ENCODE assay signal across 6 cellular contexts in the genomic region with DNA sequence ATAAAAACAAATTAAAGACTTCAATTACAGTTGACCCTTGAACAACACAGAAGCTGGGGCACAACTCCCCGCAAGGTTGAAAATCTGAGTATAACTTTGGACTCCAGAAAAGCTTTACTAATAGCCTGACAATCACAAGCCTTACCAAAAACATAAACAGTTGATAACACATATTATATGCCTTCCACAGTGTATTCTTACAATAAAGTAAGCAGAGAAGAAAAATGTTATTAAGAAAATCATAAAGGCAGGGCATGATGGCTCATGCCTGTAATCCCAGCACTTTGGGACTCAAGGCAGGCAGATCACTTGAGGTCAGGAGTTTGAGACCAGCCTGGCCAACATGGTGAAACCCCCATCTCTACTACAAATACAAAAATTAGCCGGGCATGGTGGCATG. TPM values are rescaled to one million over a fixed set of nuclear protein-coding genes. Genes with fewer than 3 reads are reported as not detected.
DNase-seq lines count a peak whose midpoint lies in the region; ATAC-seq and TF ChIP-seq lines count a peak whose summit lies in the region.
"Not testable (repeated sequence)": the region's sequence is repeated elsewhere in the genome, so short reads cannot be mapped to it uniquely, and the experiment has no call there.

No MANE protein-coding gene starts in this region.

- not testable (repeated sequence) for H3K9me3 ChIP-seq in SK-N-MC (ENCODE audit: low read depth, low read length); endodermal cell (ENCODE audit: control insufficient read depth, low read length)

- H3K79me2 ChIP-seq in GM23338 (replicated peaks; ENCODE audit: insufficient read depth): peaks cover 97% of the 10 kb centered on the region

- peak overlapping the region; percentile 24; the same call in 1 of the 2 replicates for H3K27ac ChIP-seq in GM23338 (ENCODE audit: low read depth)
- H3K27ac ChIP-seq in SK-N-MC: peak overlapping the region; percentile 48; the same call in 1 of the 2 replicates
- H3K27ac ChIP-seq in endodermal cell (ENCODE audit: low read depth, low read length): not testable (repeated sequence)

- not testable (repeated sequence) for H3K9ac ChIP-seq in SK-N-MC (ENCODE audit: insufficient read length); endodermal cell (ENCODE audit: extremely low read depth, low read length, poor library complexity, severe bottlenecking)

- peaks cover 35% of the 10 kb centered on the region for H4K20me1 ChIP-seq in GM23338 (replicated peaks; ENCODE audit: insufficient read depth)

- H3K4me1 Mint-ChIP-seq in GM23338: peaks cover 17% of the 10 kb centered on the region
- H3K4me1 Mint-ChIP-seq in activated naive CD4-positive, alpha-beta T cell treated with anti-CD3 and anti-CD28 coated beads, Interleukin-2, amount 10 ng/mL, durations not matched to agents 7 days and 5 days; endodermal cell; mesothelial cell of epicardium; stimulated activated memory B cell treated with anti-CD40 and anti-IgM and Interleukin-4, amounts not matched to agents 10 μg/mL and 1 μg/mL and 100 μg/mL, for 72 hours: not testable (repeated sequence)

- DNase-seq in GM23338 (ENCODE audit: low spot score); SK-N-MC (ENCODE audit: low read depth, low spot score); activated naive CD4-positive, alpha-beta T cell treated with anti-CD3 and anti-CD28 coated beads, Interleukin-2, amount 10 ng/mL, durations not matched to agents 7 days and 5 days; endodermal cell; mesothelial cell of epicardium (ENCODE audit: low spot score in 2 of 2, unreplicated experiment in 2 of 2): not testable (repeated sequence)

- H3K4me3 ChIP-seq in GM23338; endodermal cell (ENCODE audit: low read length): not testable (repeated sequence)
- H3K4me3 ChIP-seq in SK-N-MC: peak overlapping the region; percentile 29

- H2AFZ ChIP-seq in GM23338: not testable (repeated sequence)

- not testable (repeated sequence) for H3K27me3 Mint-ChIP-seq in GM23338 (ENCODE audit: insufficient read depth, low read depth, poor library complexity); activated naive CD4-positive, alpha-beta T cell treated with anti-CD3 and anti-CD28 coated beads, Interleukin-2, amount 10 ng/mL, durations not matched to agents 7 days and 5 days; endodermal cell (ENCODE audit: insufficient read depth); mesothelial cell of epicardium (ENCODE audit: low read depth); stimulated activated memory B cell treated with anti-CD40 and anti-IgM and Interleukin-4, amounts not matched to agents 10 μg/mL and 1 μg/mL and 100 μg/mL, for 72 hours

- H3K27ac Mint-ChIP-seq in GM23338 (peak overlapping the region; percentile 76), endodermal cell (peak overlapping the region; percentile 44), mesothelial cell of epicardium (peak overlapping the region; percentile 39)
- H3K27ac Mint-ChIP-seq in activated naive CD4-positive, alpha-beta T cell treated with anti-CD3 and anti-CD28 coated beads, Interleukin-2, amount 10 ng/mL, durations not matched to agents 7 days and 5 days: peak overlapping the region; percentile 19
- peak overlapping the region; percentile 37 for H3K27ac Mint-ChIP-seq in stimulated activated memory B cell treated with anti-CD40 and anti-IgM and Interleukin-4, amounts not matched to agents 10 μg/mL and 1 μg/mL and 100 μg/mL, for 72 hours

- CTCF ChIA-PET in activated naive CD4-positive, alpha-beta T cell treated with anti-CD3 and anti-CD28 coated beads, Interleukin-2, amount 10 ng/mL, durations not matched to agents 7 days and 5 days (lab: Charles Lee): not testable (repeated sequence)

- not testable (repeated sequence) for H3K27me3 ChIP-seq in GM23338 (ENCODE audit: insufficient read depth); endodermal cell (ENCODE audit: control insufficient read depth, insufficient read depth, low read length, poor library complexity, severe bottlenecking)

- H3K9me3 Mint-ChIP-seq in GM23338; activated naive CD4-positive, alpha-beta T cell treated with anti-CD3 and anti-CD28 coated beads, Interleukin-2, amount 10 ng/mL, durations not matched to agents 7 days and 5 days; endodermal cell; mesothelial cell of epicardium; stimulated activated memory B cell treated with anti-CD40 and anti-IgM and Interleukin-4, amounts not matched to agents 10 μg/mL and 1 μg/mL and 100 μg/mL, for 72 hours: not testable (repeated sequence)

- H3K4me1 ChIP-seq in GM23338 (ENCODE audit: insufficient read depth): peaks cover 24% of the 10 kb centered on the region
- H3K4me1 ChIP-seq in endodermal cell (ENCODE audit: control insufficient read depth, insufficient read depth, low read length): not testable (repeated sequence)

- ATAC-seq in GM23338; stimulated activated memory B cell treated with anti-CD40 and anti-IgM and Interleukin-4, amounts not matched to agents 10 μg/mL and 1 μg/mL and 100 μg/mL, for 72 hours: not testable (repeated sequence)

- H3F3A ChIP-seq in GM23338 (replicated peaks; ENCODE audit: low read depth): not testable (repeated sequence)

- peak overlapping the region; percentile 45 for H3K4me2 ChIP-seq in GM23338

- not testable (repeated sequence) for H3K36me3 ChIP-seq in GM23338 (ENCODE audit: insufficient read depth); SK-N-MC (ENCODE audit: insufficient read depth, low read length)
- H3K36me3 ChIP-seq in endodermal cell (ENCODE audit: control insufficient read depth, insufficient read depth, low read length): peaks cover 16% of the 10 kb centered on the region

- not testable (repeated sequence) for H3K4me3 Mint-ChIP-seq in GM23338; activated naive CD4-positive, alpha-beta T cell treated with anti-CD3 and anti-CD28 coated beads, Interleukin-2, amount 10 ng/mL, durations not matched to agents 7 days and 5 days; endodermal cell; mesothelial cell of epicardium; stimulated activated memory B cell treated with anti-CD40 and anti-IgM and Interleukin-4, amounts not matched to agents 10 μg/mL and 1 μg/mL and 100 μg/mL, for 72 hours

- WGBS in endodermal cell (ENCODE audit: insufficient coverage in 1 of 2, insufficient read length in 1 of 2), 2 experiments: 80 to 94% methylated on average over 1 to 2 of the region's 2 CpGs

- H3K36me3 Mint-ChIP-seq in GM23338 (ENCODE audit: low read depth) (peaks cover 41% of the 10 kb centered on the region), endodermal cell (ENCODE audit: low read depth) (peaks cover 29% of the 10 kb centered on the region)
- H3K36me3 Mint-ChIP-seq in activated naive CD4-positive, alpha-beta T cell treated with anti-CD3 and anti-CD28 coated beads, Interleukin-2, amount 10 ng/mL, durations not matched to agents 7 days and 5 days: peaks cover 16% of the 10 kb centered on the region
- H3K36me3 Mint-ChIP-seq in mesothelial cell of epicardium: not testable (repeated sequence)
- peaks cover 49% of the 10 kb centered on the region for H3K36me3 Mint-ChIP-seq in stimulated activated memory B cell treated with anti-CD40 and anti-IgM and Interleukin-4, amounts not matched to agents 10 μg/mL and 1 μg/mL and 100 μg/mL, for 72 hours

- TF ChIP-seq CTCF in GM23338 (conservative IDR thresholded peaks at IDR 0.05; ENCODE audit: low read depth in 2 of 2); endodermal cell (conservative IDR thresholded peaks at IDR 0.05); mesothelial cell of epicardium (IDR thresholded peaks at IDR 0.05; ENCODE audit: unreplicated experiment): not testable (repeated sequence)

- H3K9me2 ChIP-seq in GM23338 (ENCODE audit: insufficient read depth): not testable (repeated sequence)

RNA-seq across cellular contexts. Expression of gene USP32, which starts 58.9 kb away (rescaled TPM):
- 124 and 129 TPM in 2 replicates for total RNA-seq in GM23338 (2014; rRNA removed; shearing (Covaris generic))
- polyA plus RNA-seq in GM23338 (2016; fragmentation: Nextera tagmentation; extraction: Ambion mirVana): 43.6 and 44.3 TPM in 2 replicates
- 10 to 100 TPM; 54.1 to 74.3 TPM for total RNA-seq in endodermal cell
- polyA plus RNA-seq in endodermal cell (2013, experiment 1 of 2): 29.5 TPM
- 25.3 TPM for polyA plus RNA-seq in endodermal cell (2013, experiment 2 of 2)
- total RNA-seq in mesothelial cell of epicardium: 43.9 to 48.4 TPM (median 45.8 TPM) in 3 replicates

Comparison
In these comparisons a context has a peak if more than half of its experiments do, and no peak if none do; other contexts are left out.
1. H3K27ac Mint-ChIP-seq: peak in every context shown above with its lines; median percentile 76 in GM23338; 44 in endodermal cell; 39 in mesothelial cell of epicardium; 37 in stimulated activated memory B cell treated with anti-CD40 and anti-IgM and Interleukin-4, amounts not matched to agents 10 μg/mL and 1 μg/mL and 100 μg/mL, for 72 hours; 19 in activated naive CD4-positive, alpha-beta T cell treated with anti-CD3 and anti-CD28 coated beads, Interleukin-2, amount 10 ng/mL, durations not matched to agents 7 days and 5 days.